ENCODE assay signal across 1 cellular context in the genomic region with DNA sequence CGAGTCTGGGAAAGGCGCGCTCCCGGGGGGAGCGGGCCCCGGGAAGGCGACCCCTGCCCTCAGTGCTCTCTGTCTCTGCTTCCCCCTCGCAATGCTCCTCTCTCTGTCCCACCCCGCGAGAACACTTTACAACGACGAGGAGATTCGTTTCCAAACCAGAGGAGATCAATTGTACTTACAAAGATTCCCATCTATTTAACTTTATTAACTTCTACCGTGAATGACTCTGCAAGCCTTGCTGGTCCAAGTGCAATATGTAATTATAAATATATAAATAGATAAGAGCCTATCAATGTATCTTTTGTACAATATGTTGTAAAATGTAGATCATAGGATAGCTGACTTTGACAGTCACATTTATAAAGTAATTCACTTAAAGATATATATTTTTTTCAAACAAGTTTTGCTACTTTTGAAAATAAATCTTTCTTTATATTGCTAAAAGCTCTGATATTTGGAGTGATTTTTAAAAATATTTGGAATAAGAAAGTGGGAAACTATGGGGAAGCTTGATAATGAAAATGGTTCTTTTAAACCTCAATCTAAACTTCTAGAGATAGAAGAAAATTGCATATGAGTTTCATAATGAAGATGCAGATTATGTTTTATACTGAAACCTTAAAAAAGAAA.
TF ChIP-seq lines count a peak whose summit lies in the region.

No MANE protein-coding gene starts in this region.

TF ChIP-seq in SK-N-SH treated with all-trans-retinoic acid at 6 μM for 48 hours, 23 proteins besides CTCF, POLR2A, EP300 and RAD21 (continued from another document):
- no peak for TF ChIP-seq POU6F1 (CRISPR knock-in tag; IDR thresholded peaks at IDR 0.05; ENCODE audit: borderline replicate concordance, low read depth)
- TF ChIP-seq ZNF565 (CRISPR knock-in tag; conservative IDR thresholded peaks at IDR 0.05; ENCODE audit: low read depth), result no peak
- no peak for TF ChIP-seq CSDC2 (CRISPR knock-in tag; IDR thresholded peaks at IDR 0.05)
- TF ChIP-seq RARB (CRISPR knock-in tag; IDR thresholded peaks at IDR 0.05), result no peak
- TF ChIP-seq, protein P1, sequence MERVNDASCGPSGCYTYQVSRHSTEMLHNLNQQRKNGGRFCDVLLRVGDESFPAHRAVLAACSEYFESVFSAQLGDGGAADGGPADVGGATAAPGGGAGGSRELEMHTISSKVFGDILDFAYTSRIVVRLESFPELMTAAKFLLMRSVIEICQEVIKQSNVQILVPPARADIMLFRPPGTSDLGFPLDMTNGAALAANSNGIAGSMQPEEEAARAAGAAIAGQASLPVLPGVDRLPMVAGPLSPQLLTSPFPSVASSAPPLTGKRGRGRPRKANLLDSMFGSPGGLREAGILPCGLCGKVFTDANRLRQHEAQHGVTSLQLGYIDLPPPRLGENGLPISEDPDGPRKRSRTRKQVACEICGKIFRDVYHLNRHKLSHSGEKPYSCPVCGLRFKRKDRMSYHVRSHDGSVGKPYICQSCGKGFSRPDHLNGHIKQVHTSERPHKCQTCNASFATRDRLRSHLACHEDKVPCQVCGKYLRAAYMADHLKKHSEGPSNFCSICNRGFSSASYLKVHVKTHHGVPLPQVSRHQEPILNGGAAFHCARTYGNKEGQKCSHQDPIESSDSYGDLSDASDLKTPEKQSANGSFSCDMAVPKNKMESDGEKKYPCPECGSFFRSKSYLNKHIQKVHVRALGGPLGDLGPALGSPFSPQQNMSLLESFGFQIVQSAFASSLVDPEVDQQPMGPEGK (CRISPR knock-in tag; IDR thresholded peaks at IDR 0.05; ENCODE audit: borderline replicate concordance), result no peak
- TF ChIP-seq ZC3H10 (CRISPR knock-in tag; IDR thresholded peaks at IDR 0.05), result no peak
- TF ChIP-seq ZFP30 (CRISPR knock-in tag; IDR thresholded peaks at IDR 0.05), result no peak
- TF ChIP-seq ISL1 (CRISPR knock-in tag; IDR thresholded peaks at IDR 0.05), result no peak
- TF ChIP-seq SNAI2 (CRISPR knock-in tag; IDR thresholded peaks at IDR 0.05), result no peak
